ENCODE assay signal across 8 cellular contexts in the genomic region with DNA sequence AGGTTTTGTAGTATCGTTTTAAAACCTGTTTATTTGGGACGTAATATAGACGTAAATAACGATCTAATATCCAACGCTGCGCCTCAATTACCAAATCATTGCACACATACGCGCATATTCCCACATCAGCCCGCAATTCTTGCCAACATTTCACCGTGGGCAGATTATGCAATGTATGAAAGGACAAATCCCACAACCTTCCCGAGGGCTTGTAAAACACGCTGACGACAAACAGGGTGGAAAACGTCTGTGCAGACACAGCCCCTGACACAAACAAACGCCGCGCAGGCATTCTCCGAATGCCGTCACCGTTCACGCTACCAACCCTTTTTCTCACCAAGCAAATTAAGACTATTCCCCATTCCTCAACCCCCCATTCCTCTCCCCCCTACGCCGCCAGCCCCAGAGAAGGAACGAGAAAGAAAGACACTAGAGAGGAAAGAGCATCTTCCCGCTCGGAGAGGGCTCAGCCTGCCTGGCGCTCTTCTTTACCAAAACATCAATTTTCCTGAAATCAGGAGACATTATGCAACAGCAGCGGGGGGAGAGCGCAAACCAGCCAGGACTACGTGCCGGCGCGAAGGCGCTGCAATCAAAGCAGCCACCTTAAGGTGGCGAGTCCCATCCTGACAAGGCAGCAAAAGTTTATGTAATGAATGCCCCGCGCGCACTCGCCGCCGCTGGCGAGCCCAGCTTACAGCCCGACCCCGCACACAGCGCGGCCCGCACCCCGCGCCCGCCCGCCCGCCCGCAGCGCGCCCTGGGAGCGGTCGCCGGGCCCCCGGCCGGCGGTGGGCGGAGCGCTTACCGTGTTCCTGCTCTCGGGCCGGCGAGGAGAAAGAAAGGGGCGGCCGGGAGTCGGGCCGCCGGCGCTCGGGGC. TPM values are rescaled to one million over a fixed set of nuclear protein-coding genes. Genes with fewer than 3 reads are reported as not detected.
DNase-seq lines count a peak whose midpoint lies in the region; ATAC-seq and TF ChIP-seq lines count a peak whose summit lies in the region.

No MANE protein-coding gene starts in this region.

- DNase-seq in DMS53 treated with DMSO at 0.1 percent for 48 hours (lab: John Stamatoyannopoulos, UW; ENCODE audit: unreplicated experiment) (peak; percentile 1), HuH-7 (ENCODE audit: low spot score) (peak; percentile 43), T-helper 1 cell (peak; percentile 27 to 71 (median 44)), ascending aorta (ENCODE audit: low spot score in 2 of 2) (peak; percentile 40 to 88), hepatic stellate cell (ENCODE audit: low spot score) (peak; percentile 63), putamen (ENCODE audit: low spot score) (peak; percentile 71), NCI-H128 (lab: John Stamatoyannopoulos, UW; ENCODE audit: unreplicated experiment) (no peak)

- intact Hi-C loops in ascending aorta (cut with DNase I), result loop anchor here (2.0 to 10.0 kb wide), 2 partner anchors 304 to 1318 kb away; no protein-coding TSS in a partner anchor

- ATAC-seq in GM21447 (IDR thresholded peaks at IDR 0.05; ENCODE audit: unreplicated experiment), result peak; percentile 31

- no peaks in the 10 kb centered on the region for H3K27me3 ChIP-seq in ascending aorta

- H3K4me1 ChIP-seq in ascending aorta, result peaks cover 0 to 22% of the 10 kb centered on the region in 2 donors

- peak in 1 of 3 experiments; percentile 13 for TF ChIP-seq CTCF in ascending aorta (IDR thresholded peaks at IDR 0.05)

- H3K4me3 ChIP-seq in ascending aorta, result peak overlapping the region; percentile 83 to 86

- peak overlapping the region; percentile 94 to 95 for H3K27ac ChIP-seq in ascending aorta

- H3K36me3 ChIP-seq in ascending aorta, result no peaks in the 10 kb centered on the region

- H3K9me3 ChIP-seq in ascending aorta, result no peaks in the 10 kb centered on the region

RNA-seq across cellular contexts. Expression of a gene that starts 0.6 kb away (rescaled TPM):
- 27.5 TPM for total RNA-seq in ascending aorta
